Comparison of ENCODE assay signal across 7 cellular contexts in genomic region chr7:151342811-151343210, GRCh38. TPM values are rescaled to one million over a fixed set of nuclear protein-coding genes. Genes with fewer than 3 reads are reported as not detected.
A peak's percentile ranks its signal among the peaks of the same experiment; 100 is the strongest.
DNase-seq lines count a peak whose midpoint lies in the region; ATAC-seq and TF ChIP-seq lines count a peak whose summit lies in the region.

No MANE protein-coding gene starts in this region.

- intact Hi-C loops in HCT116 (cut with micrococcal nuclease) = no loop called here

- peaks cover 4% of the 10 kb centered on the region for H3F3A ChIP-seq in smooth muscle cell (ENCODE audit: low read depth)

- no peak for ATAC-seq in HCT116
- ATAC-seq in GM21381 (IDR thresholded peaks at IDR 0.05; ENCODE audit: unreplicated experiment) = no peak

- H2AFZ ChIP-seq in HCT116 (ENCODE audit: low read depth, low read length, poor library complexity, severe bottlenecking) (no peak overlapping the region), fibroblast of lung (ENCODE audit: low read length) (no peak overlapping the region), smooth muscle cell (ENCODE audit: low read depth) (no peak overlapping the region)

- H3K4me2 ChIP-seq in HCT116 (ENCODE audit: low read length) (peak overlapping the region; percentile 74), fibroblast of lung (ENCODE audit: extremely low read depth, insufficient read depth, low read length) (peak overlapping the region; percentile 99), smooth muscle cell (peak overlapping the region; percentile 97)

- POLR2A ChIA-PET in HCT116 (lab: Charles Lee) = no interaction called here

- peaks cover 2 to 14% of the 10 kb centered on the region in 2 experiments; a peak in 2 of 4 replicates for H3K36me3 ChIP-seq in HCT116 (ENCODE audit: control insufficient read depth in 1 of 2, insufficient read depth in 2 of 2, low read length in 2 of 2)
- H3K36me3 ChIP-seq in SJCRH30 = peaks cover 6% of the 10 kb centered on the region; the same call in 1 of the 2 replicates
- H3K36me3 ChIP-seq in fibroblast of lung (ENCODE audit: control insufficient read depth, insufficient read depth, low read length) = peaks cover 2% of the 10 kb centered on the region
- no peaks in the 10 kb centered on the region for H3K36me3 ChIP-seq in smooth muscle cell (ENCODE audit: low read depth)

- no TSS peak for BruUV-seq in HCT116 (replicated peaks; lab: Mats Ljungman, UMichigan)

- H3K4me3 ChIP-seq in HCT116 (replicated peaks in 1 of 2; ENCODE audit: low read depth in 1 of 2, low read length in 2 of 2) (peak overlapping the region; percentile 65 to 69), SJCRH30 (peak overlapping the region; percentile 90), fibroblast of lung (replicated peaks in 1 of 4; ENCODE audit: control extremely low read depth in 1 of 4, insufficient read depth in 1 of 4, low read depth in 3 of 4, low read length in 4 of 4) (peak overlapping the region; percentile 65 to 99 (median 84)), smooth muscle cell (peak overlapping the region; percentile 94)

- H3K9me3 ChIP-seq in HCT116 (ENCODE audit: control insufficient read depth in 1 of 2, insufficient read depth in 1 of 2, low read depth in 1 of 2, low read length in 2 of 2) (no peaks in the 10 kb centered on the region), SJCRH30 (replicated peaks) (no peaks in the 10 kb centered on the region), fibroblast of lung (ENCODE audit: control insufficient read depth, insufficient read depth, low read depth, low read length) (no peaks in the 10 kb centered on the region), smooth muscle cell (replicated peaks; ENCODE audit: low read depth) (no peaks in the 10 kb centered on the region)

- H4K20me1 ChIP-seq in HCT116 (ENCODE audit: insufficient read depth) (no peaks in the 10 kb centered on the region), fibroblast of lung (ENCODE audit: control insufficient read depth, extremely low read depth, insufficient read depth, low read length) (no peaks in the 10 kb centered on the region), smooth muscle cell (ENCODE audit: low read depth) (no peaks in the 10 kb centered on the region)

- H3K4me1 ChIP-seq in HCT116 (ENCODE audit: control insufficient read depth in 1 of 2, insufficient read depth in 2 of 2, low read length in 2 of 2) = peaks cover 21 to 29% of the 10 kb centered on the region in 2 experiments
- H3K4me1 ChIP-seq in SJCRH30 = 0 out of 2 replicates have a peak, but pooled peaks cover 3% of the 10 kb centered on the region
- H3K4me1 ChIP-seq in fibroblast of lung (ENCODE audit: control insufficient read depth, extremely low read depth, insufficient read depth, low read length) = no peaks in the 10 kb centered on the region
- peaks cover 8% of the 10 kb centered on the region for H3K4me1 ChIP-seq in smooth muscle cell (ENCODE audit: low read depth)

- TF ChIP-seq POLR2A in HCT116 (IDR thresholded peaks at IDR 0.05; ENCODE audit: borderline replicate concordance, extremely low read depth, insufficient read depth, insufficient read length) = no peak

- peak overlapping the region; percentile 68 for H3K9ac ChIP-seq in HCT116 (ENCODE audit: low read length)
- H3K9ac ChIP-seq in fibroblast of lung (ENCODE audit: insufficient read depth, low read length) = no peak overlapping the region
- H3K9ac ChIP-seq in smooth muscle cell (ENCODE audit: low read depth) = peak overlapping the region; percentile 70

- no peak for TF ChIP-seq CTCF in HCT116 (IDR thresholded peaks at IDR 0.05 in 2 of 3, conservative IDR thresholded peaks at IDR 0.05 in 1 of 3; ENCODE audit: borderline replicate concordance in 1 of 3, insufficient read depth in 1 of 3, low read depth in 2 of 3, low read length in 2 of 3)
- TF ChIP-seq CTCF in fibroblast of lung (conservative IDR thresholded peaks at IDR 0.05 in 1 of 2, IDR thresholded peaks at IDR 0.05 in 1 of 2; ENCODE audit: low read depth in 1 of 2, low read length in 2 of 2) = no peak
- TF ChIP-seq CTCF in smooth muscle cell (IDR thresholded peaks at IDR 0.05; ENCODE audit: borderline replicate concordance, insufficient read depth, poor library complexity, severe bottlenecking) = no peak

- H3K79me2 ChIP-seq in HCT116 (ENCODE audit: insufficient read depth, low read length) = peaks cover 29% of the 10 kb centered on the region
- peaks cover 14% of the 10 kb centered on the region for H3K79me2 ChIP-seq in fibroblast of lung (ENCODE audit: control insufficient read depth, insufficient read depth, low read length)
- peaks cover 15% of the 10 kb centered on the region for H3K79me2 ChIP-seq in smooth muscle cell (ENCODE audit: low read depth)

- no peak for TF ChIP-seq RAD21 in HCT116 (IDR thresholded peaks at IDR 0.05; ENCODE audit: low read depth)

- RAD21 ChIA-PET in HCT116 (lab: Charles Lee; ENCODE audit: low non-redundant PET in 1 of 2, low total read pairs in 2 of 2, uncharacterized antibody in 2 of 2, unreplicated experiment in 2 of 2) = no interaction called here

- H3K27ac ChIP-seq in HCT116 (ENCODE audit: low read depth, low read length) (no peak overlapping the region), SJCRH30 (no peak overlapping the region), fibroblast of lung (ENCODE audit: insufficient read depth, low read length) (peak overlapping the region; percentile 65), smooth muscle cell (ENCODE audit: low read depth) (no peak overlapping the region)

- DNase-seq in HCT116 (ENCODE audit: low read depth, low spot score) (no peak), SJCRH30 (no peak), fibroblast of lung (ENCODE audit: low read depth in 2 of 2) (no peak), smooth muscle cell (lab: John Stamatoyannopoulos, UW; ENCODE audit: unreplicated experiment) (no peak), HPDE6-E6E7 (ENCODE audit: extremely low spot score) (no peak), DMS153 treated with DMSO at 0.1 percent for 48 hours (lab: John Stamatoyannopoulos, UW; ENCODE audit: unreplicated experiment) (no peak)

- H3K9me2 ChIP-seq in HCT116 (ENCODE audit: insufficient read depth) = no peaks in the 10 kb centered on the region

- H3K27me3 ChIP-seq in HCT116 (ENCODE audit: insufficient read depth, low read length) (no peaks in the 10 kb centered on the region), SJCRH30 (no peaks in the 10 kb centered on the region), fibroblast of lung (ENCODE audit: control insufficient read depth, insufficient read depth, low read length) (no peaks in the 10 kb centered on the region), smooth muscle cell (ENCODE audit: low read depth) (no peaks in the 10 kb centered on the region)

- CTCF ChIA-PET in HCT116 (lab: Charles Lee) = no interaction called here

- 91% methylated on average over 8 of the region's 8 CpGs for WGBS in smooth muscle cell (ENCODE audit: low lambda C conversion rate)

TF ChIP-seq in HCT116, 20 proteins besides CTCF, POLR2A, EP300 and RAD21:
- TF ChIP-seq, protein P1, sequence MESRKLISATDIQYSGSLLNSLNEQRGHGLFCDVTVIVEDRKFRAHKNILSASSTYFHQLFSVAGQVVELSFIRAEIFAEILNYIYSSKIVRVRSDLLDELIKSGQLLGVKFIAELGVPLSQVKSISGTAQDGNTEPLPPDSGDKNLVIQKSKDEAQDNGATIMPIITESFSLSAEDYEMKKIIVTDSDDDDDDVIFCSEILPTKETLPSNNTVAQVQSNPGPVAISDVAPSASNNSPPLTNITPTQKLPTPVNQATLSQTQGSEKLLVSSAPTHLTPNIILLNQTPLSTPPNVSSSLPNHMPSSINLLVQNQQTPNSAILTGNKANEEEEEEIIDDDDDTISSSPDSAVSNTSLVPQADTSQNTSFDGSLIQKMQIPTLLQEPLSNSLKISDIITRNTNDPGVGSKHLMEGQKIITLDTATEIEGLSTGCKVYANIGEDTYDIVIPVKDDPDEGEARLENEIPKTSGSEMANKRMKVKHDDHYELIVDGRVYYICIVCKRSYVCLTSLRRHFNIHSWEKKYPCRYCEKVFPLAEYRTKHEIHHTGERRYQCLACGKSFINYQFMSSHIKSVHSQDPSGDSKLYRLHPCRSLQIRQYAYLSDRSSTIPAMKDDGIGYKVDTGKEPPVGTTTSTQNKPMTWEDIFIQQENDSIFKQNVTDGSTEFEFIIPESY (IDR thresholded peaks at IDR 0.05; ENCODE audit: extremely low read depth, insufficient replicate concordance, low read length) = no peak
- TF ChIP-seq ZNF274 (IDR thresholded peaks at IDR 0.05; ENCODE audit: low read depth, low read length) = no peak
- no peak for TF ChIP-seq ELF1 (IDR thresholded peaks at IDR 0.05; ENCODE audit: borderline replicate concordance, low read depth)
- TF ChIP-seq ZFX (IDR thresholded peaks at IDR 0.05) = no peak
- no peak for TF ChIP-seq ATF3 (IDR thresholded peaks at IDR 0.05)
- TF ChIP-seq FOSL1 (IDR thresholded peaks at IDR 0.05; ENCODE audit: low read depth) = no peak
- TF ChIP-seq CEBPB (IDR thresholded peaks at IDR 0.05; ENCODE audit: low read depth) = no peak
- no peak for TF ChIP-seq EGR1 (IDR thresholded peaks at IDR 0.05; ENCODE audit: low read depth)
- no peak for TF ChIP-seq SP1 (IDR thresholded peaks at IDR 0.05; ENCODE audit: low read depth)

RNA-seq across cellular contexts. Expression of gene NUB1, which starts 1.2 kb away (rescaled TPM):
- 44.0 TPM for total RNA-seq in HCT116 (2021; ENCODE audit: unreplicated experiment)
- 25.6 and 26.7 TPM in 2 replicates for polyA plus RNA-seq in HCT116 (2012)
- total RNA-seq in SJCRH30 (2014; rRNA removed; shearing (Covaris generic)) = 56.8 and 61.5 TPM in 2 replicates
- 42.9 and 44.4 TPM in 2 replicates for total RNA-seq in fibroblast of lung
- 59.4 and 77.7 TPM in 2 replicates for polyA plus RNA-seq in fibroblast of lung
- polyA plus RNA-seq in fibroblast of lung (2012) = 43.6 and 54.4 TPM in 2 replicates
- polyA minus RNA-seq in fibroblast of lung (ENCODE audit: low replicate concordance) = 21.0 and 25.3 TPM in 2 replicates
- 34.7 and 36.9 TPM in 2 replicates for total RNA-seq in smooth muscle cell
- 27.7 and 28.5 TPM in 2 replicates for polyA plus RNA-seq in smooth muscle cell
